ENCODE assay signal across 8 cellular contexts in the genomic region with DNA sequence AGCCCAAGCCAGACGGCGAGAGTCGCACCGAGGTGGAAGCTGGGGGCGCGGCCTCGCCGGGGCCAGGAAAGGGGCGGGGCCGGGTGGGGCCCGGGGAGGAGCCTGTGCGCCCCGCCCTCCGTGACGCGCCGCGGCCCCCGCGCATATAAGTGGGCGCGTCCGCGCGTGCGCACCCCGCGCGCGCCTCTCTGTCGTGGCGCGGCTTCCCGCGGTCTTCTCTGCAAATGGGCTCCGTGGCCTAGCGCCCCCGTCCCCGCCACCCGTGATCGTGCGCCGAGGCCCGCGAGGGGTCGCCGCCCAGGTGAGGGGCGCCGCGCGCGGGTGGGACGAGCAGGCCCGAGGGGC. TPM values are rescaled to one million over a fixed set of nuclear protein-coding genes. Genes with fewer than 3 reads are reported as not detected.
DNase-seq lines count a peak whose midpoint lies in the region; ATAC-seq and TF ChIP-seq lines count a peak whose summit lies in the region.

A gene with protein sequence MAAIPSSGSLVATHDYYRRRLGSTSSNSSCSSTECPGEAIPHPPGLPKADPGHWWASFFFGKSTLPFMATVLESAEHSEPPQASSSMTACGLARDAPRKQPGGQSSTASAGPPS (plus strand): TSS at position 172 of the 345 bp plus-strand sequence. CDS start 544 bp downstream, outside the sequence.

- 1% methylated on average over 47 to 53 of the region's 54 CpGs; no CpG with 5 or more reads in 2 of the 4 donors for WGBS in adrenal gland, 4 donors
- 2% methylated on average over 9 of the region's 54 CpGs; no CpG with 5 or more reads in 1 of the 2 donors for WGBS in transverse colon (ENCODE audit: low coverage in 1 of 2), 2 donors

- ATAC-seq in GM21723 (IDR thresholded peaks at IDR 0.05; ENCODE audit: unreplicated experiment): peak; percentile 71
- ATAC-seq in left cardiac atrium: peak; percentile 91 to 94

- H3K9me3 ChIP-seq in ES-I3 (ENCODE audit: control insufficient read depth, insufficient read depth, low read length) (no peaks in the 10 kb centered on the region), KOPT-K1 (ENCODE audit: insufficient read depth, low read length, poor library complexity, severe bottlenecking) (no peaks in the 10 kb centered on the region), adrenal gland (replicated peaks in 1 of 3) (no peaks in the 10 kb centered on the region), transverse colon (no peaks in the 10 kb centered on the region)

- intact Hi-C loops in adrenal gland (cut with DNase I) (no loop called here), left cardiac atrium (cut with DNase I) (loop anchor here in 1 of 2 donors (1.0 kb wide), 1 partner anchor 24 kb away; no protein-coding TSS in a partner anchor), posterior vena cava (cut with DNase I) (no loop called here), transverse colon (cut with DNase I; ENCODE audit: low total_unique reads) (no loop called here)

- peak; percentile 44 to 61 for TF ChIP-seq POLR2A in adrenal gland (IDR thresholded peaks at IDR 0.05)
- TF ChIP-seq POLR2A in transverse colon (IDR thresholded peaks at IDR 0.05): peak; percentile 89

- H3K9ac ChIP-seq in ES-I3 (ENCODE audit: low read depth, low read length): peak within 1 kb of the TSS; percentile 86

- no peaks in the 10 kb centered on the region; the same call in 1 of the 2 replicates for H3K4me1 ChIP-seq in ES-I3 (ENCODE audit: insufficient read depth, low read length)
- peaks cover 0 to 21% of the 10 kb centered on the region in 2 donors for H3K4me1 ChIP-seq in adrenal gland (replicated peaks in 1 of 2)
- peaks cover 9 to 31% (median 19%) of the 10 kb centered on the region in 4 donors for H3K4me1 ChIP-seq in transverse colon

- no peaks in the 10 kb centered on the region for H3K27me3 ChIP-seq in adrenal gland
- H3K27me3 ChIP-seq in transverse colon: no peaks in the 10 kb centered on the region

- TF ChIP-seq CTCF in adrenal gland (IDR thresholded peaks at IDR 0.05) (no peak), transverse colon (IDR thresholded peaks at IDR 0.05) (no peak)

- in situ Hi-C loops in transverse colon (cut with MboI; ENCODE audit: low pct_ligation_motif_present in 1 of 4, low pct_unique_long_range_greater_than_20kb in 1 of 4, low sequenced_read_pairs in 3 of 4): no loop called here

- peak within 1 kb of the TSS; percentile 48 for H3K27ac ChIP-seq in KOPT-K1 (ENCODE audit: low read depth, low read length, poor library complexity, severe bottlenecking)
- peak within 1 kb of the TSS in 3 of 5 donors; percentile 65 to 89 (median 87) for H3K27ac ChIP-seq in adrenal gland
- peak within 1 kb of the TSS; percentile 95 to 99 (median 96) for H3K27ac ChIP-seq in transverse colon

- H3K36me3 ChIP-seq in ES-I3 (ENCODE audit: insufficient read depth, low read length) (peaks cover 7% of the 10 kb centered on the region), KOPT-K1 (ENCODE audit: insufficient read depth, low read length) (no peaks in the 10 kb centered on the region; the same call in 1 of the 2 replicates), adrenal gland (replicated peaks in 1 of 2) (no peaks in the 10 kb centered on the region), transverse colon (no peaks in the 10 kb centered on the region)

- TF ChIP-seq EP300 in transverse colon (IDR thresholded peaks at IDR 0.05; ENCODE audit: low read depth): no peak

- DNase-seq in T-helper 1 cell (peak; percentile 72 to 89 (median 78)), adrenal gland (peak; percentile 72 to 88 (median 79)), left cardiac atrium (peak; percentile 86), posterior vena cava (ENCODE audit: low spot score) (peak; percentile 96), transverse colon (peak; percentile 89)

- H3K4me3 ChIP-seq in adrenal gland (peak within 1 kb of the TSS in 2 of 4 donors; percentile 40 to 97), transverse colon (peak within 1 kb of the TSS; percentile 76 to 100 (median 86))

RNA-seq across cellular contexts. Expression of the gene that starts here (rescaled TPM):
- 100 to 1,000 TPM in 3 of 8 donors, 10 to 100 TPM in 5; 13.4 to 193 (median 81.3) TPM for total RNA-seq in adrenal gland
- 100 to 1,000 TPM in 2 of 3 donors, 10 to 100 TPM in 1; 10.5 to 158 (median 139) TPM for polyA plus RNA-seq in adrenal gland
- 100 to 1,000 TPM; 215 to 241 TPM for total RNA-seq in left cardiac atrium
- 100 to 1,000 TPM; 172 to 331 TPM for total RNA-seq in posterior vena cava
- 100 to 1,000 TPM; 320 to 695 (median 517) TPM for total RNA-seq in transverse colon
